ENCODE assay signal across 1 cellular context in genomic region chr17:74152591-74153455, GRCh38.
TF ChIP-seq lines count a peak whose summit lies in the region.

No MANE protein-coding gene starts in this region.

TF ChIP-seq in K562, 482 proteins besides CTCF, POLR2A, EP300 and RAD21:
- TF ChIP-seq SMARCB1 (IDR thresholded peaks at IDR 0.05; ENCODE audit: insufficient read length, low read depth) (no peak), MEIS2 (IDR thresholded peaks at IDR 0.05; ENCODE audit: partially characterized antibody) (peak; percentile 32), MAFG (tag; conservative IDR thresholded peaks at IDR 0.05) (peak; percentile 56)
- TF ChIP-seq, protein P1, sequence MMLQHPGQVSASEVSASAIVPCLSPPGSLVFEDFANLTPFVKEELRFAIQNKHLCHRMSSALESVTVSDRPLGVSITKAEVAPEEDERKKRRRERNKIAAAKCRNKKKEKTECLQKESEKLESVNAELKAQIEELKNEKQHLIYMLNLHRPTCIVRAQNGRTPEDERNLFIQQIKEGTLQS (IDR thresholded peaks at IDR 0.05), result 0 out of 2 replicates have a peak, but pooled peaks have one; percentile 8
- TF ChIP-seq, protein P1 (CRISPR knock-in tag; conservative IDR thresholded peaks at IDR 0.05), result no peak
